Comparison of ENCODE assay signal across 1 cellular context in the genomic region with DNA sequence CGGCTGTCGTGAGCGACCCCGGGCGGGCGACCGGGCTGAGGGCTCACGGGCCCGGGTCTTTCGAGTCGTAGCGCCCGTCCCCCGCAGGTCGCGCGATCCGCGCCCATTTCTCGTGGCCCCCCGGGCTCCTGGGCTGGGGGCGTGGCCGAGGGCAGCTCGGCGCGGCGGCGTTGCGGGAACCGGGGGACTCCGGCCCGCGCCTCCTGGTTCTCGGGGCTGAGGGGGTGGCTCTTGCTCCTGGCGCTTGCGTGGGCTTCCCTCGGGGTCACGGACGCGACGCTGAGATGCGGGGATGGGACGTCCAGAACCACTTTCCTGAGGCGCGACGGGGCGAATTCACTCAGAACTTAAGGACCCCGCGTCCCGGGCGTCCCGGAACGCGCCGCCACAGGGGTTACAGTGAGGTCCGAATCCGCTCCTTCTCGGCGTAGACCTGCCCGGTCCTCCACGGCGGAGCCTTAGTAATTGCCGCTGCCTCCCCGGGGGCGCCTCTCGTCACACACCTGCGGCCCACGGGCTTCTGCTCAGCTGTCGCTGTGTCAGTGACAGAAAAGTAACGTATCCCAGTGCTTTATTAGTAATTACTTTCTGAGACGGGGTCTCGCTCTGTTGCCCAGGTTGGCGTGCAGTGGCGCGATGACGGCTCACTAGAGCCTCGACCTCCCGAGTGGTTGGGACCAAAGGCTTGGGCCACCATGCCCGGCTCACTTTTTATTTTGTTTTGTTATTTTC.
A peak's percentile ranks its signal among the peaks of the same experiment; 100 is the strongest.
TF ChIP-seq lines count a peak whose summit lies in the region.

No MANE protein-coding gene starts in this region.

TF ChIP-seq in HepG2, 621 proteins besides CTCF, POLR2A, EP300 and RAD21 (continued from another document and continues in another):
- TF ChIP-seq, protein P1, sequence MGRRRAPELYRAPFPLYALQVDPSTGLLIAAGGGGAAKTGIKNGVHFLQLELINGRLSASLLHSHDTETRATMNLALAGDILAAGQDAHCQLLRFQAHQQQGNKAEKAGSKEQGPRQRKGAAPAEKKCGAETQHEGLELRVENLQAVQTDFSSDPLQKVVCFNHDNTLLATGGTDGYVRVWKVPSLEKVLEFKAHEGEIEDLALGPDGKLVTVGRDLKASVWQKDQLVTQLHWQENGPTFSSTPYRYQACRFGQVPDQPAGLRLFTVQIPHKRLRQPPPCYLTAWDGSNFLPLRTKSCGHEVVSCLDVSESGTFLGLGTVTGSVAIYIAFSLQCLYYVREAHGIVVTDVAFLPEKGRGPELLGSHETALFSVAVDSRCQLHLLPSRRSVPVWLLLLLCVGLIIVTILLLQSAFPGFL (CRISPR knock-in tag; IDR thresholded peaks at IDR 0.05), result 0 out of 2 replicates have a peak, but pooled peaks have one; percentile 3
- TF ChIP-seq HOXA3 (CRISPR knock-in tag; IDR thresholded peaks at IDR 0.05) (0 out of 2 replicates have a peak, but pooled peaks have one; percentile 7), BORCS8-MEF2B (CRISPR knock-in tag; IDR thresholded peaks at IDR 0.05) (peak; percentile 51; the same call in 1 of the 2 replicates), HDAC1 (CRISPR knock-in tag; IDR thresholded peaks at IDR 0.05) (peak; percentile 22; the same call in 1 of the 2 replicates), ZSCAN20 (CRISPR knock-in tag; IDR thresholded peaks at IDR 0.05; ENCODE audit: borderline replicate concordance) (peak; percentile 76; the same call in 1 of the 2 replicates), ZNF460 (CRISPR knock-in tag; IDR thresholded peaks at IDR 0.05; ENCODE audit: borderline replicate concordance) (no peak), ZNF747 (CRISPR knock-in tag; IDR thresholded peaks at IDR 0.05; ENCODE audit: borderline replicate concordance) (no peak), PHF8 (CRISPR knock-in tag; IDR thresholded peaks at IDR 0.05) (peak; percentile 57), NFATC3 (CRISPR knock-in tag; IDR thresholded peaks at IDR 0.05) (0 out of 2 replicates have a peak, but pooled peaks have one; percentile 28), ZBTB20 (CRISPR knock-in tag; IDR thresholded peaks at IDR 0.05; ENCODE audit: borderline replicate concordance, low read depth) (no peak), FOXC1 (CRISPR knock-in tag; IDR thresholded peaks at IDR 0.05; ENCODE audit: borderline replicate concordance) (no peak), NFE2L1 (CRISPR knock-in tag; IDR thresholded peaks at IDR 0.05; ENCODE audit: borderline replicate concordance) (no peak), ZNF674 (CRISPR knock-in tag; IDR thresholded peaks at IDR 0.05; ENCODE audit: low read depth) (no peak), ZNF768 (CRISPR knock-in tag; IDR thresholded peaks at IDR 0.05) (no peak), KLF12 (CRISPR knock-in tag; IDR thresholded peaks at IDR 0.05; ENCODE audit: borderline replicate concordance) (peak; percentile 60; the same call in 1 of the 2 replicates), ISX (CRISPR knock-in tag; conservative IDR thresholded peaks at IDR 0.05) (0 out of 2 replicates have a peak, but pooled peaks have one; percentile 59), ZNF337 (CRISPR knock-in tag; IDR thresholded peaks at IDR 0.05; ENCODE audit: borderline replicate concordance, low read depth) (no peak), RBM39 (IDR thresholded peaks at IDR 0.05; ENCODE audit: low read depth, low read length, poor library complexity, severe bottlenecking) (peak; percentile 74), ZFY (CRISPR knock-in tag; IDR thresholded peaks at IDR 0.05) (peak; percentile 80), NR1H2 (CRISPR knock-in tag; IDR thresholded peaks at IDR 0.05; ENCODE audit: borderline replicate concordance, low read depth) (0 out of 2 replicates have a peak, but pooled peaks have one; percentile 44), ZNF841 (CRISPR knock-in tag; IDR thresholded peaks at IDR 0.05; ENCODE audit: borderline replicate concordance) (0 out of 2 replicates have a peak, but pooled peaks have one; percentile 1), ZNF207 (IDR thresholded peaks at IDR 0.05; ENCODE audit: borderline replicate concordance) (no peak), ASH2L (IDR thresholded peaks at IDR 0.05; ENCODE audit: insufficient read length, low read depth, low read length) (peak; percentile 18), KLF13 (CRISPR knock-in tag; IDR thresholded peaks at IDR 0.05) (no peak), TAF1 (CRISPR knock-in tag; IDR thresholded peaks at IDR 0.05) (no peak), ZNF781 (CRISPR knock-in tag; IDR thresholded peaks at IDR 0.05; ENCODE audit: borderline replicate concordance, not compliant biosample characterization) (peak; percentile 58), SP5 (CRISPR knock-in tag; IDR thresholded peaks at IDR 0.05; ENCODE audit: borderline replicate concordance, low read depth) (0 out of 2 replicates have a peak, but pooled peaks have one; percentile 17), ZMAT3 (CRISPR knock-in tag; conservative IDR thresholded peaks at IDR 0.05) (0 out of 2 replicates have a peak, but pooled peaks have one; percentile 43), NFYC (CRISPR knock-in tag; IDR thresholded peaks at IDR 0.05) (no peak), THAP11 (CRISPR knock-in tag; IDR thresholded peaks at IDR 0.05) (no peak), KAT7 (CRISPR knock-in tag; IDR thresholded peaks at IDR 0.05; ENCODE audit: borderline replicate concordance) (no peak), ZFP82 (CRISPR knock-in tag; IDR thresholded peaks at IDR 0.05; ENCODE audit: borderline replicate concordance) (peak; percentile 82; the same call in 1 of the 2 replicates), SALL1 (CRISPR knock-in tag; IDR thresholded peaks at IDR 0.05) (0 out of 2 replicates have a peak, but pooled peaks have one; percentile 3), ZNF879 (CRISPR knock-in tag; IDR thresholded peaks at IDR 0.05) (0 out of 2 replicates have a peak, but pooled peaks have one; percentile 24), ZNF234 (CRISPR knock-in tag; conservative IDR thresholded peaks at IDR 0.05) (0 out of 2 replicates have a peak, but pooled peaks have one; percentile 8), ZNF296 (CRISPR knock-in tag; conservative IDR thresholded peaks at IDR 0.05) (peak; percentile 56; the same call in 1 of the 2 replicates), REPIN1 (CRISPR knock-in tag; IDR thresholded peaks at IDR 0.05; ENCODE audit: borderline replicate concordance, low read depth) (0 out of 2 replicates have a peak, but pooled peaks have one; percentile 16)
- TF ChIP-seq, protein P2, sequence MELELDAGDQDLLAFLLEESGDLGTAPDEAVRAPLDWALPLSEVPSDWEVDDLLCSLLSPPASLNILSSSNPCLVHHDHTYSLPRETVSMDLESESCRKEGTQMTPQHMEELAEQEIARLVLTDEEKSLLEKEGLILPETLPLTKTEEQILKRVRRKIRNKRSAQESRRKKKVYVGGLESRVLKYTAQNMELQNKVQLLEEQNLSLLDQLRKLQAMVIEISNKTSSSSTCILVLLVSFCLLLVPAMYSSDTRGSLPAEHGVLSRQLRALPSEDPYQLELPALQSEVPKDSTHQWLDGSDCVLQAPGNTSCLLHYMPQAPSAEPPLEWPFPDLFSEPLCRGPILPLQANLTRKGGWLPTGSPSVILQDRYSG (CRISPR knock-in tag; IDR thresholded peaks at IDR 0.05), result peak; percentile 70; the same call in 1 of the 2 replicates
- TF ChIP-seq, protein P3, sequence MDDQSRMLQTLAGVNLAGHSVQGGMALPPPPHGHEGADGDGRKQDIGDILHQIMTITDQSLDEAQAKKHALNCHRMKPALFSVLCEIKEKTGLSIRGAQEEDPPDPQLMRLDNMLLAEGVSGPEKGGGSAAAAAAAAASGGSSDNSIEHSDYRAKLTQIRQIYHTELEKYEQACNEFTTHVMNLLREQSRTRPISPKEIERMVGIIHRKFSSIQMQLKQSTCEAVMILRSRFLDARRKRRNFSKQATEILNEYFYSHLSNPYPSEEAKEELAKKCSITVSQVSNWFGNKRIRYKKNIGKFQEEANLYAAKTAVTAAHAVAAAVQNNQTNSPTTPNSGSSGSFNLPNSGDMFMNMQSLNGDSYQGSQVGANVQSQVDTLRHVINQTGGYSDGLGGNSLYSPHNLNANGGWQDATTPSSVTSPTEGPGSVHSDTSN (CRISPR knock-in tag; IDR thresholded peaks at IDR 0.05; ENCODE audit: borderline replicate concordance), result 0 out of 2 replicates have a peak, but pooled peaks have one; percentile 1
- TF ChIP-seq, protein P4, sequence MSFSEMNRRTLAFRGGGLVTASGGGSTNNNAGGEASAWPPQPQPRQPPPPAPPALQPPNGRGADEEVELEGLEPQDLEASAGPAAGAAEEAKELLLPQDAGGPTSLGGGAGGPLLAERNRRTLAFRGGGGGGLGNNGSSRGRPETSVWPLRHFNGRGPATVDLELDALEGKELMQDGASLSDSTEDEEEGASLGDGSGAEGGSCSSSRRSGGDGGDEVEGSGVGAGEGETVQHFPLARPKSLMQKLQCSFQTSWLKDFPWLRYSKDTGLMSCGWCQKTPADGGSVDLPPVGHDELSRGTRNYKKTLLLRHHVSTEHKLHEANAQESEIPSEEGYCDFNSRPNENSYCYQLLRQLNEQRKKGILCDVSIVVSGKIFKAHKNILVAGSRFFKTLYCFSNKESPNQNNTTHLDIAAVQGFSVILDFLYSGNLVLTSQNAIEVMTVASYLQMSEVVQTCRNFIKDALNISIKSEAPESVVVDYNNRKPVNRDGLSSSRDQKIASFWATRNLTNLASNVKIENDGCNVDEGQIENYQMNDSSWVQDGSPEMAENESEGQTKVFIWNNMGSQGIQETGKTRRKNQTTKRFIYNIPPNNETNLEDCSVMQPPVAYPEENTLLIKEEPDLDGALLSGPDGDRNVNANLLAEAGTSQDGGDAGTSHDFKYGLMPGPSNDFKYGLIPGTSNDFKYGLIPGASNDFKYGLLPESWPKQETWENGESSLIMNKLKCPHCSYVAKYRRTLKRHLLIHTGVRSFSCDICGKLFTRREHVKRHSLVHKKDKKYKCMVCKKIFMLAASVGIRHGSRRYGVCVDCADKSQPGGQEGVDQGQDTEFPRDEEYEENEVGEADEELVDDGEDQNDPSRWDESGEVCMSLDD (CRISPR knock-in tag; IDR thresholded peaks at IDR 0.05; ENCODE audit: borderline replicate concordance), result 0 out of 2 replicates have a peak, but pooled peaks have one; percentile 51
- TF ChIP-seq, protein P5, sequence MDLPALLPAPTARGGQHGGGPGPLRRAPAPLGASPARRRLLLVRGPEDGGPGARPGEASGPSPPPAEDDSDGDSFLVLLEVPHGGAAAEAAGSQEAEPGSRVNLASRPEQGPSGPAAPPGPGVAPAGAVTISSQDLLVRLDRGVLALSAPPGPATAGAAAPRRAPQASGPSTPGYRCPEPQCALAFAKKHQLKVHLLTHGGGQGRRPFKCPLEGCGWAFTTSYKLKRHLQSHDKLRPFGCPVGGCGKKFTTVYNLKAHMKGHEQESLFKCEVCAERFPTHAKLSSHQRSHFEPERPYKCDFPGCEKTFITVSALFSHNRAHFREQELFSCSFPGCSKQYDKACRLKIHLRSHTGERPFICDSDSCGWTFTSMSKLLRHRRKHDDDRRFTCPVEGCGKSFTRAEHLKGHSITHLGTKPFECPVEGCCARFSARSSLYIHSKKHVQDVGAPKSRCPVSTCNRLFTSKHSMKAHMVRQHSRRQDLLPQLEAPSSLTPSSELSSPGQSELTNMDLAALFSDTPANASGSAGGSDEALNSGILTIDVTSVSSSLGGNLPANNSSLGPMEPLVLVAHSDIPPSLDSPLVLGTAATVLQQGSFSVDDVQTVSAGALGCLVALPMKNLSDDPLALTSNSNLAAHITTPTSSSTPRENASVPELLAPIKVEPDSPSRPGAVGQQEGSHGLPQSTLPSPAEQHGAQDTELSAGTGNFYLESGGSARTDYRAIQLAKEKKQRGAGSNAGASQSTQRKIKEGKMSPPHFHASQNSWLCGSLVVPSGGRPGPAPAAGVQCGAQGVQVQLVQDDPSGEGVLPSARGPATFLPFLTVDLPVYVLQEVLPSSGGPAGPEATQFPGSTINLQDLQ (CRISPR knock-in tag; IDR thresholded peaks at IDR 0.05), result 0 out of 2 replicates have a peak, but pooled peaks have one; percentile 5
- TF ChIP-seq, protein P6, sequence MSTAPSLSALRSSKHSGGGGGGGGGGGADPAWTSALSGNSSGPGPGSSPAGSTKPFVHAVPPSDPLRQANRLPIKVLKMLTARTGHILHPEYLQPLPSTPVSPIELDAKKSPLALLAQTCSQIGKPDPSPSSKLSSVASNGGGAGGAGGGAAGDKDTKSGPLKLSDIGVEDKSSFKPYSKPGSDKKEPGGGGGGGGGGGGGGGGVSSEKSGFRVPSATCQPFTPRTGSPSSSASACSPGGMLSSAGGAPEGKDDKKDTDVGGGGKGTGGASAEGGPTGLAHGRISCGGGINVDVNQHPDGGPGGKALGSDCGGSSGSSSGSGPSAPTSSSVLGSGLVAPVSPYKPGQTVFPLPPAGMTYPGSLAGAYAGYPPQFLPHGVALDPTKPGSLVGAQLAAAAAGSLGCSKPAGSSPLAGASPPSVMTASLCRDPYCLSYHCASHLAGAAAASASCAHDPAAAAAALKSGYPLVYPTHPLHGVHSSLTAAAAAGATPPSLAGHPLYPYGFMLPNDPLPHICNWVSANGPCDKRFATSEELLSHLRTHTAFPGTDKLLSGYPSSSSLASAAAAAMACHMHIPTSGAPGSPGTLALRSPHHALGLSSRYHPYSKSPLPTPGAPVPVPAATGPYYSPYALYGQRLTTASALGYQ (CRISPR knock-in tag; IDR thresholded peaks at IDR 0.05), result 0 out of 2 replicates have a peak, but pooled peaks have one; percentile 32
- TF ChIP-seq, protein P7, sequence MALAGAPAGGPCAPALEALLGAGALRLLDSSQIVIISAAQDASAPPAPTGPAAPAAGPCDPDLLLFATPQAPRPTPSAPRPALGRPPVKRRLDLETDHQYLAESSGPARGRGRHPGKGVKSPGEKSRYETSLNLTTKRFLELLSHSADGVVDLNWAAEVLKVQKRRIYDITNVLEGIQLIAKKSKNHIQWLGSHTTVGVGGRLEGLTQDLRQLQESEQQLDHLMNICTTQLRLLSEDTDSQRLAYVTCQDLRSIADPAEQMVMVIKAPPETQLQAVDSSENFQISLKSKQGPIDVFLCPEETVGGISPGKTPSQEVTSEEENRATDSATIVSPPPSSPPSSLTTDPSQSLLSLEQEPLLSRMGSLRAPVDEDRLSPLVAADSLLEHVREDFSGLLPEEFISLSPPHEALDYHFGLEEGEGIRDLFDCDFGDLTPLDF (CRISPR knock-in tag; IDR thresholded peaks at IDR 0.05), result 0 out of 2 replicates have a peak, but pooled peaks have one; percentile 34
- TF ChIP-seq, protein P8, sequence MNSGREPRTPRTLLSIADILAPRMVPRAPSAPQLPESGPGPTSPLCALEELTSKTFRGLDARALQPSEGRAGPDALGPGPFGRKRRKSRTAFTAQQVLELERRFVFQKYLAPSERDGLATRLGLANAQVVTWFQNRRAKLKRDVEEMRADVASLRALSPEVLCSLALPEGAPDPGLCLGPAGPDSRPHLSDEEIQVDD (CRISPR knock-in tag; IDR thresholded peaks at IDR 0.05; ENCODE audit: borderline replicate concordance), result 0 out of 2 replicates have a peak, but pooled peaks have one; percentile 68
- TF ChIP-seq, protein P9, sequence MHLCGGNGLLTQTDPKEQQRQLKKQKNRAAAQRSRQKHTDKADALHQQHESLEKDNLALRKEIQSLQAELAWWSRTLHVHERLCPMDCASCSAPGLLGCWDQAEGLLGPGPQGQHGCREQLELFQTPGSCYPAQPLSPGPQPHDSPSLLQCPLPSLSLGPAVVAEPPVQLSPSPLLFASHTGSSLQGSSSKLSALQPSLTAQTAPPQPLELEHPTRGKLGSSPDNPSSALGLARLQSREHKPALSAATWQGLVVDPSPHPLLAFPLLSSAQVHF (CRISPR knock-in tag; IDR thresholded peaks at IDR 0.05), result peak; percentile 5; the same call in 1 of the 2 replicates
- TF ChIP-seq, protein P10, sequence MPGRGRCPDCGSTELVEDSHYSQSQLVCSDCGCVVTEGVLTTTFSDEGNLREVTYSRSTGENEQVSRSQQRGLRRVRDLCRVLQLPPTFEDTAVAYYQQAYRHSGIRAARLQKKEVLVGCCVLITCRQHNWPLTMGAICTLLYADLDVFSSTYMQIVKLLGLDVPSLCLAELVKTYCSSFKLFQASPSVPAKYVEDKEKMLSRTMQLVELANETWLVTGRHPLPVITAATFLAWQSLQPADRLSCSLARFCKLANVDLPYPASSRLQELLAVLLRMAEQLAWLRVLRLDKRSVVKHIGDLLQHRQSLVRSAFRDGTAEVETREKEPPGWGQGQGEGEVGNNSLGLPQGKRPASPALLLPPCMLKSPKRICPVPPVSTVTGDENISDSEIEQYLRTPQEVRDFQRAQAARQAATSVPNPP (CRISPR knock-in tag; IDR thresholded peaks at IDR 0.05), result 0 out of 2 replicates have a peak, but pooled peaks have one; percentile 24
